ENCODE assay signal across 9 cellular contexts in genomic region chr10:102775201-102775972, GRCh38. TPM values are rescaled to one million over a fixed set of nuclear protein-coding genes. Genes with fewer than 3 reads are reported as not detected.
DNase-seq lines count a peak whose midpoint lies in the region; ATAC-seq and TF ChIP-seq lines count a peak whose summit lies in the region.
"Had no signal": no experiment of that assay in that cellular context is flagged by ENCODE, and none has a peak within 500 bp of the region (broad histone marks: within the 10 kb centered on the region; RNA-seq: fewer than 3 reads in every experiment).

No MANE protein-coding gene starts in this region.

- CTCF ChIA-PET in IMR-90 (lab: Yijun Ruan, JAX) = interaction anchor here (1.6 kb wide), 1 partner anchor 22 kb away, joined by 6 read pairs; no protein-coding TSS in a partner anchor

- dilution Hi-C loops in IMR-90 (cut with HindIII; ENCODE audit: low sequenced_read_pairs, unreplicated experiment) = no loop called here

- H3K27me3 Mint-ChIP-seq in stimulated activated memory B cell treated with anti-CD40 and anti-IgM and Interleukin-4, amounts not matched to agents 10 μg/mL and 1 μg/mL and 100 μg/mL, for 72 hours = no peaks in the 10 kb centered on the region

- DNase-seq in IMR-90 (peak; percentile 15), caudate nucleus (lab: John Stamatoyannopoulos, UW) (peak in 4 of 61 donors; percentile 7 to 17 (median 10)), cerebellar nuclear complex (lab: John Stamatoyannopoulos, UW) (no peak), NCI-H2196 treated with DMSO at 0.1 percent for 48 hours (lab: John Stamatoyannopoulos, UW; ENCODE audit: unreplicated experiment) (no peak)
- DNase-seq: SHP77 had no signal

- peak overlapping the region; percentile 74 for H3K14ac ChIP-seq in IMR-90 (replicated peaks; ENCODE audit: low read depth, low read length)

- H3K27me3 ChIP-seq in IMR-90 (ENCODE audit: control insufficient read depth, insufficient read depth, low read length) (no peaks in the 10 kb centered on the region; the same call in none of the 2 replicates), liver (ENCODE audit: control insufficient read depth in 4 of 4, insufficient read depth in 4 of 4, low read length in 3 of 4) (no peaks in the 10 kb centered on the region)

- 0 out of 3 replicates have a peak overlapping the region, but pooled peaks have one; percentile 30 for H2BK15ac ChIP-seq in IMR-90 (ENCODE audit: low read depth, low read length)

- peak overlapping the region; percentile 1; the same call in 1 of the 2 replicates for H3K27ac ChIP-seq in IMR-90 (ENCODE audit: insufficient read depth, low read length)
- peak overlapping the region; percentile 90 for H3K27ac ChIP-seq in caudate nucleus (ENCODE audit: low read depth, low read length)
- H3K27ac ChIP-seq in liver (ENCODE audit: low read depth in 1 of 2, low read length in 2 of 2) = peak overlapping the region; percentile 89 to 97

- H2BK120ac ChIP-seq in IMR-90 (ENCODE audit: low read depth, low read length) = peak overlapping the region; percentile 60

- H3K79me1 ChIP-seq in IMR-90 (ENCODE audit: low read depth in 1 of 2, low read length in 2 of 2) = peaks cover 41 to 63% of the 10 kb centered on the region in 2 experiments

- peak overlapping the region; percentile 86 for H2AK5ac ChIP-seq in IMR-90 (ENCODE audit: low read depth, low read length)

- H3K4me3 ChIP-seq in IMR-90 (ENCODE audit: insufficient read depth, low read depth, low read length) (no peak overlapping the region), liver (ENCODE audit: low read depth in 1 of 3, low read length in 3 of 3) (peak overlapping the region in 1 of 3 donors; percentile 5)

- H3K23ac ChIP-seq in IMR-90 (ENCODE audit: low read depth, low read length) = peak overlapping the region; percentile 29

- H3K9me1 ChIP-seq in IMR-90 (ENCODE audit: insufficient read depth, low read length) = peaks cover 25% of the 10 kb centered on the region

- H2AFZ ChIP-seq in IMR-90 (replicated peaks; ENCODE audit: low read length, poor library complexity) = peak overlapping the region; percentile 76

- peak overlapping the region; percentile 66 for H3K4ac ChIP-seq in IMR-90 (ENCODE audit: low read depth, low read length)

- peaks cover 22% of the 10 kb centered on the region for H3K4me1 ChIP-seq in IMR-90 (ENCODE audit: control insufficient read depth, insufficient read depth, low read length)
- peaks cover 19 to 51% (median 38%) of the 10 kb centered on the region in 4 donors for H3K4me1 ChIP-seq in liver (ENCODE audit: control insufficient read depth in 4 of 4, insufficient read depth in 4 of 4, low read length in 3 of 4)

- no peak overlapping the region for H3K4me3 Mint-ChIP-seq in stimulated activated memory B cell treated with anti-CD40 and anti-IgM and Interleukin-4, amounts not matched to agents 10 μg/mL and 1 μg/mL and 100 μg/mL, for 72 hours

- H4K91ac ChIP-seq in IMR-90 (ENCODE audit: insufficient read depth, low read depth, low read length) = peak overlapping the region; percentile 48; the same call in 1 of the 2 replicates

- peak overlapping the region; percentile 48 for H3K18ac ChIP-seq in IMR-90 (ENCODE audit: low read depth, low read length)

- H3K36me3 Mint-ChIP-seq in stimulated activated memory B cell treated with anti-CD40 and anti-IgM and Interleukin-4, amounts not matched to agents 10 μg/mL and 1 μg/mL and 100 μg/mL, for 72 hours = peaks cover 17% of the 10 kb centered on the region

- ATAC-seq in IMR-90 (ENCODE audit: low read depth) (no peak), GM18909 (IDR thresholded peaks at IDR 0.05; ENCODE audit: poor library complexity, unreplicated experiment) (no peak), HG03135 (IDR thresholded peaks at IDR 0.05; ENCODE audit: unreplicated experiment) (no peak)
- ATAC-seq in stimulated activated memory B cell treated with anti-CD40 and anti-IgM and Interleukin-4, amounts not matched to agents 10 μg/mL and 1 μg/mL and 100 μg/mL, for 72 hours = no peak

- POLR2A ChIA-PET in IMR-90 (lab: Charles Lee; ENCODE audit: unreplicated experiment) = no interaction called here

- peak overlapping the region; percentile 18 for H3K27ac Mint-ChIP-seq in stimulated activated memory B cell treated with anti-CD40 and anti-IgM and Interleukin-4, amounts not matched to agents 10 μg/mL and 1 μg/mL and 100 μg/mL, for 72 hours

- no peaks in the 10 kb centered on the region for H3K36me3 ChIP-seq in IMR-90 (ENCODE audit: control insufficient read depth, insufficient read depth, low read length)
- no peaks in the 10 kb centered on the region for H3K36me3 ChIP-seq in liver (ENCODE audit: control insufficient read depth in 4 of 4, insufficient read depth in 3 of 4, low read depth in 1 of 4, low read length in 3 of 4)

- no TSS peak for BruUV-seq in IMR-90 (replicated peaks; lab: Mats Ljungman, UMichigan)

- 0 out of 2 replicates have a peak overlapping the region, but pooled peaks have one; percentile 34 for H2BK20ac ChIP-seq in IMR-90 (ENCODE audit: low read depth, low read length)

- H3K9me3 Mint-ChIP-seq in stimulated activated memory B cell treated with anti-CD40 and anti-IgM and Interleukin-4, amounts not matched to agents 10 μg/mL and 1 μg/mL and 100 μg/mL, for 72 hours = no peaks in the 10 kb centered on the region

- H4K8ac ChIP-seq in IMR-90 (ENCODE audit: low read depth in 2 of 2, low read length in 2 of 2) = peak overlapping the region; percentile 20 to 48; a peak in 2 of 4 replicates

- H3K4me2 ChIP-seq in IMR-90 (ENCODE audit: low read depth, low read length) = peak overlapping the region; percentile 76

- no peak for TF ChIP-seq RAD21 in IMR-90 (IDR thresholded peaks at IDR 0.05; ENCODE audit: low read length)
- TF ChIP-seq RAD21 in liver (IDR thresholded peaks at IDR 0.05) = peak in 1 of 2 donors; percentile 10

- in situ Hi-C loops in IMR-90 (cut with MboI; ENCODE audit: low sequenced_read_pairs) = no loop called here

- WGBS in IMR-90 (ENCODE audit: extremely low coverage in 2 of 2, insufficient read length in 1 of 2), 2 experiments = 83% methylated on average over 2 of the region's 16 CpGs; no CpG with 5 or more reads in 1 of the 2 experiments
- 21% methylated on average over 16 of the region's 16 CpGs for WGBS in liver

- H3K56ac ChIP-seq in IMR-90 (ENCODE audit: extremely low read depth, insufficient read depth, low read length) = 0 out of 2 replicates have a peak overlapping the region, but pooled peaks have one; percentile 24

- H3K4me1 Mint-ChIP-seq in stimulated activated memory B cell treated with anti-CD40 and anti-IgM and Interleukin-4, amounts not matched to agents 10 μg/mL and 1 μg/mL and 100 μg/mL, for 72 hours = peaks cover 58% of the 10 kb centered on the region

- peak overlapping the region; percentile 89 for H2AK9ac ChIP-seq in IMR-90 (replicated peaks; ENCODE audit: low read depth, low read length, poor library complexity)

- H3K9ac ChIP-seq in IMR-90 (ENCODE audit: low read depth, low read length) (no peak overlapping the region), liver (ENCODE audit: low read depth in 1 of 2, low read length in 2 of 2) (peak overlapping the region; percentile 30 to 97)

- no peak overlapping the region for H4K5ac ChIP-seq in IMR-90 (ENCODE audit: low read depth, low read length)

- TF ChIP-seq CTCF in IMR-90 (conservative IDR thresholded peaks at IDR 0.05; ENCODE audit: low read depth, low read length) (no peak), liver (IDR thresholded peaks at IDR 0.05; ENCODE audit: low read depth, low read length, missing input control) (no peak)

- H3K9me3 ChIP-seq in IMR-90 (ENCODE audit: control insufficient read depth, insufficient read depth, low read length) (no peaks in the 10 kb centered on the region), liver (ENCODE audit: control insufficient read depth in 4 of 4, low read length in 3 of 4) (no peaks in the 10 kb centered on the region)

- peaks cover 79% of the 10 kb centered on the region for H4K20me1 ChIP-seq in IMR-90 (ENCODE audit: insufficient read depth, low read length)

- peak overlapping the region; percentile 34 for H2BK5ac ChIP-seq in IMR-90 (ENCODE audit: low read depth, low read length, poor library complexity, severe bottlenecking)

- intact Hi-C loops in IMR-90 (cut with micrococcal nuclease) = no loop called here

- no peak for TF ChIP-seq POLR2A in IMR-90 (IDR thresholded peaks at IDR 0.05; ENCODE audit: low read depth, low read length)

TF ChIP-seq in IMR-90, 13 proteins besides CTCF, POLR2A, EP300 and RAD21:
- TF ChIP-seq MXI1 (IDR thresholded peaks at IDR 0.05; ENCODE audit: borderline replicate concordance, low read depth, low read length) (no peak), CHD1 (IDR thresholded peaks at IDR 0.05; ENCODE audit: low read depth, low read length) (0 out of 2 replicates have a peak, but pooled peaks have one; percentile 39)
TF ChIP-seq in IMR-90: peak in this region for 1.

TF ChIP-seq in liver, 16 proteins besides CTCF, POLR2A, EP300 and RAD21 (continues in another document):
- no peak for TF ChIP-seq TAF1 (conservative IDR thresholded peaks at IDR 0.05)
- TF ChIP-seq ZBTB33 (IDR thresholded peaks at IDR 0.05) = no peak
- peak; percentile 57 for TF ChIP-seq NR2F2 (IDR thresholded peaks at IDR 0.05)
- no peak for TF ChIP-seq FOXA2 (IDR thresholded peaks at IDR 0.05)

RNA-seq across cellular contexts. Expression of gene WBP1L, which starts 31.6 kb away (rescaled TPM):
- total RNA-seq in IMR-90 (2012; rRNA removed) = 29.2 and 31.0 TPM in 2 replicates
- 20.7 and 22.2 TPM in 2 replicates for polyA plus RNA-seq in IMR-90 (2012; rRNA removed)
- polyA plus RNA-seq in IMR-90 (2012; cell fraction: cytosol; rRNA removed) = 17.2 and 31.3 TPM in 2 replicates
- polyA plus RNA-seq in IMR-90 (2012; cell fraction: nucleus; rRNA removed; ENCODE audit: low replicate concordance) = 18.9 and 19.8 TPM in 2 replicates
- total RNA-seq in liver = 10 to 100 TPM; 25.3 to 43.6 TPM
- 10 to 100 TPM; 12.3 to 29.9 TPM for polyA plus RNA-seq in liver

Comparison
In these comparisons a context has a peak if more than half of its experiments do, and no peak if none do; other contexts are left out.
1. H3K27ac ChIP-seq: peak in every context shown above with its lines; median percentile 93 in liver; 90 in caudate nucleus; 1 in IMR-90.